ENCODE assay signal across 10 cellular contexts in the genomic region with DNA sequence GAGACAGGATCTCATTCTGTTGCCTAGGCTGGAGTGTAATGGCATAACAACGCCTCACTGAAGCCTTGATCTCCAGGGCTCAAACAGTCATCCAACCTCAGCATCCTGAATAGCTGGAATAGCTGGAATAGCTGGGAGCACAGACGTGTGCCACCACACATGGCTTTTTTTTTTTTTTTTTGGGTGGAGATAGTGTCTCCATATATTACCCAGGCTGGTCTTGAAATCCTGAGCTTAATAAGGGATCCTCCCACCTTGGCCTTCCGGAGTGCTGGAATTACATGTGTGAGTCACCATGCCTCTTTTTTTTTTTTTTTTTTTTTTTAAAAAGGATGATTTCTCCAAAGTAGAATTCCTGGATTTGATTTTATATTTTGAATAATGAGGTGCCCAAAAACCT.
DNase-seq lines count a peak whose midpoint lies in the region; ATAC-seq and TF ChIP-seq lines count a peak whose summit lies in the region.
"Had no signal": no experiment of that assay in that cellular context is flagged by ENCODE, and none has a peak within 500 bp of the region (broad histone marks: within the 10 kb centered on the region; RNA-seq: fewer than 3 reads in every experiment).

No MANE protein-coding gene starts in this region.

- ATAC-seq in GM19463 (IDR thresholded peaks at IDR 0.05; ENCODE audit: unreplicated experiment) = no peak

- H3K27ac ChIP-seq in ACC112 (ENCODE audit: low read depth, low read length) = peak overlapping the region; percentile 80

- H2AFZ ChIP-seq in ACC112 (ENCODE audit: low read length, unreplicated experiment) = no peak overlapping the region

- peaks cover 12% of the 10 kb centered on the region for H3K79me2 ChIP-seq in ACC112 (ENCODE audit: control insufficient read depth, insufficient read depth, low read length, unreplicated experiment)

- H3K4me3 ChIP-seq in ACC112 (ENCODE audit: low read depth, low read length) (no peak overlapping the region), astrocyte of the spinal cord (ENCODE audit: low read depth, low read length) (no peak overlapping the region)

- DNase-seq in HK-2 (ENCODE audit: unreplicated experiment) = peak; percentile 54
- peak; percentile 83 for DNase-seq in astrocyte of the spinal cord (ENCODE audit: low read depth, low spot score)
- DNase-seq in islet precursor cell = peak; percentile 90
- DNase-seq in stimulated activated CD8-positive, alpha-beta memory T cell treated with anti-CD3 and anti-CD28 coated beads, Interleukin-4, amount 100 ng/mL, for 48 hours = no peak
- DNase-seq in activated CD4-positive, alpha-beta T cell treated with anti-CD3 and anti-CD28 coated beads, Interleukin-2, amount 50 U/mL, for 1 hour = no peak
- DNase-seq in GM13976 (ENCODE audit: low spot score) = no peak
- DNase-seq: activated CD4-positive, alpha-beta T cell treated with anti-CD3 and anti-CD28 coated beads, Interleukin-2, amount 50 U/mL, for 4 hours; CD4-positive, alpha-beta memory T cell had no signal

- H3K27me3 ChIP-seq in ACC112 (ENCODE audit: insufficient read depth, low read length) = no peaks in the 10 kb centered on the region

- peaks cover 22% of the 10 kb centered on the region for H3K36me3 ChIP-seq in ACC112 (ENCODE audit: insufficient read depth, low read length)

- peaks cover 15% of the 10 kb centered on the region for H3K4me1 ChIP-seq in ACC112 (ENCODE audit: control insufficient read depth, insufficient read depth, low read length, unreplicated experiment)

- TF ChIP-seq CTCF in astrocyte of the spinal cord (IDR thresholded peaks at IDR 0.05; ENCODE audit: low read depth, low read length) (no peak), GM13976 (IDR thresholded peaks at IDR 0.05; ENCODE audit: borderline replicate concordance, control extremely low read depth, extremely low read depth, insufficient read depth, missing control alignments) (no peak)

- in situ Hi-C loops in astrocyte of the spinal cord (cut with HindIII; ENCODE audit: low sequenced_read_pairs) (no loop called here), GM13976 (cut with MboI; ENCODE audit: low sequenced_read_pairs, unreplicated experiment) (no loop called here)

Comparison
In these comparisons a context has a peak if more than half of its experiments do, and no peak if none do; other contexts are left out.
1. DNase-seq: peak in HK-2 (single experiment), astrocyte of the spinal cord (single experiment) and islet precursor cell (single experiment); none in stimulated activated CD8-positive, alpha-beta memory T cell treated with anti-CD3 and anti-CD28 coated beads, Interleukin-4, amount 100 ng/mL, for 48 hours (single experiment), activated CD4-positive, alpha-beta T cell treated with anti-CD3 and anti-CD28 coated beads, Interleukin-2, amount 50 U/mL, for 1 hour (single experiment) and GM13976 (single experiment).